26 cellular contexts compared by ENCODE assay signal in the genomic region with DNA sequence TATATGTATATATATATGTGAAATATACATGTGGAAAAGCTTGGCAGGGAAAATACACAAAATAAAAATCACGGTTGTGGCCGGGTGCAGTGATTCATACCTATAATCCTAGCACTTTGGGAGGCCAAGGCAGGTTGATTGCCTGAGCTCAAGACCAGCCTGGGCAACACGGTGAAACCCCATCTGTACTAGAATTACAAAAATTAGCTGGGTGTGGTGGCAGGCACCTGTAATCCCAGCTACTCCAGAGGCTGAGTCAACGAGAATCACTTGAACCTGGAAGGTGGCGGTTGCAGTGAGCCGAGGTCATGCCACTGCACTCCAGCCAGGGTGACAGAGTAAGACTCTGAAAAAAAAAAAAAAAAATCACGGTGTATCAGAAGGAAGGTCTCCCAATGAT.
"Had no signal": no experiment of that assay in that cellular context is flagged by ENCODE, and none has a peak within 500 bp of the region (broad histone marks: within the 10 kb centered on the region; RNA-seq: fewer than 3 reads in every experiment).

No MANE protein-coding gene starts in this region.

- FAIRE-seq: endometrium, islet of Langerhans had no signal

- DNase-seq: cortex of kidney; effector memory CD8-positive, alpha-beta T cell; foreskin melanocyte; glutamatergic neuron; heart right ventricle; hippocampal formation; left cardiac atrium; left ventricle myocardium superior; lower lobe of right lung; natural killer cell; occipital lobe; ovary; posterior cingulate gyrus; psoas muscle; right cardiac atrium; spleen; stimulated activated CD4-positive, alpha-beta T cell treated with anti-CD3 and anti-CD28 coated beads, Interleukin-4, amount 100 ng/mL, for 4 hours; stimulated activated naive CD8-positive, alpha-beta T cell treated with anti-CD3 and anti-CD28 coated beads, Interleukin-15, Interleukin-2, amounts not matched to agents 100 U/mL and 50 U/mL, for 24 hours; substantia nigra; testis; transverse colon had no signal

- H3K27me3 ChIP-seq: heart right ventricle, ovary, spleen, testis, transverse colon, vagina had no signal

- ATAC-seq: effector memory CD8-positive, alpha-beta T cell; heart right ventricle; left cardiac atrium; left ventricle myocardium superior; natural killer cell; psoas muscle; right cardiac atrium; stimulated activated memory B cell treated with anti-CD40 and anti-IgM and Interleukin-4, amounts not matched to agents 10 μg/mL and 1 μg/mL and 100 μg/mL, for 72 hours; stimulated activated naive CD8-positive, alpha-beta T cell treated with anti-CD3 and anti-CD28 coated beads, Interleukin-15, Interleukin-2, amounts not matched to agents 100 U/mL and 50 U/mL, for 24 hours had no signal

- H3K27ac ChIP-seq: heart right ventricle, lower lobe of right lung, ovary, psoas muscle, skin epidermis, spleen, testis, transverse colon, vagina had no signal

- H3K4me3 ChIP-seq: heart right ventricle, lower lobe of right lung, ovary, psoas muscle, skin epidermis, spleen, testis, transverse colon, vagina had no signal

- H3K36me3 ChIP-seq: heart right ventricle, lower lobe of right lung, ovary, spleen, transverse colon, vagina had no signal

- H3K4me1 ChIP-seq: psoas muscle had no signal

- H3K9me3 ChIP-seq: heart right ventricle, lower lobe of right lung, ovary, psoas muscle, spleen, testis, transverse colon, vagina had no signal
